23 cellular contexts compared by ENCODE assay signal in the genomic region with DNA sequence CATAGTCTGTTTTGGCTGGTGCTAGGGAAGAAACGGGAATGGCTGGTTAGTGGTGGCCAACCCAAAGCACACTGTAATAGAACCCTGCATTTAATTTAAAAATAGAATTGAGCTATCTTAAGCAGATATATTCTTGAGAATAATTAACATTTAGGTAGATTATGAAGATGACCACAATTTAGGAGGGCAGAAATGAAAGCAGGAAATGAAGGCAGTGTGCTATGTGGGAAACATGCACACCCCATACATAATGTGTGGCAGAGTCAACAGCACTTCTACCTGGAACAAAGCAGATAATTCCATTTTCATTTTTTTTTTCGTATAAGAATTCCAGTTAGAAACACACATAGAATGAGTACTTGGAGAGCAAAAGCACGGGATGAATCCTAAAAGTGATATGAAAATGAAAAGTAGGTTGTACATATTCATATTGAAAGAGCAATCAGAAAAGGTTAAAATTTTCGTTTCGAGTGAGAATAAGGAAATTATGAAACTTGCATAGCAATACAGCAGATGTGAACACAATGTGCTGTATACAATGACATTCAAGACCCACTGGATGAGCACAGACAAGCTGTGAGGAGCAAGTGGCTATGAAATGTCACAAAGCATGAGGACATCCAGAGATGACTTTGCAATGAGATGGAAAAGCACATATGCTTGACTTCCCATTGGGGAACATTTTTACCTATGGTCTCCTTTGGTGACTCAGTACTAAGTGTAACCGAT.
DNase-seq lines count a peak whose midpoint lies in the region; ATAC-seq and TF ChIP-seq lines count a peak whose summit lies in the region.
"Had no signal": no experiment of that assay in that cellular context is flagged by ENCODE, and none has a peak within 500 bp of the region (broad histone marks: within the 10 kb centered on the region; RNA-seq: fewer than 3 reads in every experiment).

No MANE protein-coding gene starts in this region.

- H3K36me3 Mint-ChIP-seq in stimulated activated memory B cell treated with anti-CD40 and anti-IgM and Interleukin-4, amounts not matched to agents 10 μg/mL and 1 μg/mL and 100 μg/mL, for 72 hours: no peaks in the 10 kb centered on the region
- H3K36me3 Mint-ChIP-seq: natural killer cell had no signal

- DNase-seq in colonic mucosa (no peak), WERI-Rb-1 (no peak)
- no peak for DNase-seq in activated T-cell treated with anti-CD3 and anti-CD28 coated beads, Interleukin-2, amount 50 U/mL, for 48 hours
- DNase-seq: activated CD4-positive, alpha-beta T cell treated with anti-CD3 and anti-CD28 coated beads, Interleukin-2, amount 50 U/mL, for 4 hours; activated CD8-positive, alpha-beta memory T cell treated with anti-CD3 and anti-CD28 coated beads, Interleukin-2, amount 50 U/mL, for 4 hours; activated effector memory CD4-positive, alpha-beta T cell treated with anti-CD3 and anti-CD28 coated beads, Interleukin-2, amount 50 U/mL, for 16 hours; DMS 273 treated with DMSO at 0.1 percent for 48 hours; effector memory CD8-positive, alpha-beta T cell; hypothalamus; left ventricle myocardium superior; midbrain; natural killer cell; NCI-H69; SK-N-SH; substantia nigra had no signal

- H3K27me3 ChIP-seq in colonic mucosa (no peaks in the 10 kb centered on the region), WERI-Rb-1 (ENCODE audit: insufficient read depth, low read depth, severe bottlenecking) (no peaks in the 10 kb centered on the region)

- TF ChIP-seq CTCF in colonic mucosa (IDR thresholded peaks at IDR 0.05) (no peak), WERI-Rb-1 (IDR thresholded peaks at IDR 0.05; ENCODE audit: low read depth, low read length) (no peak)

- H3K4me3 ChIP-seq in colonic mucosa: no peak overlapping the region
- no peak overlapping the region for H3K4me3 ChIP-seq in WERI-Rb-1 (ENCODE audit: low read depth, low read length)

- H3K27ac ChIP-seq in colonic mucosa: no peak overlapping the region
- H3K27ac ChIP-seq in WERI-Rb-1: no peak overlapping the region
- H3K27ac ChIP-seq: KMS-11, RWPE1 had no signal

- no peak overlapping the region for H3K9ac ChIP-seq in colonic mucosa (ENCODE audit: low read depth in 2 of 2, low read length in 2 of 2)
- H3K9ac ChIP-seq: KMS-11, SK-N-SH had no signal

- no peaks in the 10 kb centered on the region for H3K9me3 Mint-ChIP-seq in stimulated activated memory B cell treated with anti-CD40 and anti-IgM and Interleukin-4, amounts not matched to agents 10 μg/mL and 1 μg/mL and 100 μg/mL, for 72 hours
- H3K9me3 Mint-ChIP-seq: effector memory CD8-positive, alpha-beta T cell; natural killer cell; T-helper 2 cell treated with Interferon-gamma antibody and Interleukin-4, amounts not matched to agents 5 μg/mL and 100 μg/mL, for 36 hours had no signal

- peaks cover 5% of the 10 kb centered on the region for H3K4me1 Mint-ChIP-seq in stimulated activated memory B cell treated with anti-CD40 and anti-IgM and Interleukin-4, amounts not matched to agents 10 μg/mL and 1 μg/mL and 100 μg/mL, for 72 hours
- H3K4me1 Mint-ChIP-seq: natural killer cell had no signal

- no peak overlapping the region for H3K27ac Mint-ChIP-seq in stimulated activated memory B cell treated with anti-CD40 and anti-IgM and Interleukin-4, amounts not matched to agents 10 μg/mL and 1 μg/mL and 100 μg/mL, for 72 hours
- H3K27ac Mint-ChIP-seq: effector memory CD8-positive, alpha-beta T cell; natural killer cell; T-helper 2 cell treated with Interferon-gamma antibody and Interleukin-4, amounts not matched to agents 5 μg/mL and 100 μg/mL, for 36 hours had no signal

- ATAC-seq in GM18868 (IDR thresholded peaks at IDR 0.05; ENCODE audit: unreplicated experiment) (peak; percentile 48), GM19463 (IDR thresholded peaks at IDR 0.05; ENCODE audit: unreplicated experiment) (peak; percentile 77), HG02973 (IDR thresholded peaks at IDR 0.05; ENCODE audit: unreplicated experiment) (peak; percentile 59)
- ATAC-seq in stimulated activated memory B cell treated with anti-CD40 and anti-IgM and Interleukin-4, amounts not matched to agents 10 μg/mL and 1 μg/mL and 100 μg/mL, for 72 hours: peak; percentile 67
- ATAC-seq: effector memory CD8-positive, alpha-beta T cell; esophagus mucosa; left ventricle myocardium superior; natural killer cell had no signal

- H3K36me3 ChIP-seq in colonic mucosa: no peaks in the 10 kb centered on the region
- H3K36me3 ChIP-seq in WERI-Rb-1: no peaks in the 10 kb centered on the region

- H3K4me1 ChIP-seq in colonic mucosa: no peaks in the 10 kb centered on the region

- H3K9me3 ChIP-seq in colonic mucosa (no peaks in the 10 kb centered on the region), WERI-Rb-1 (ENCODE audit: severe bottlenecking) (no peaks in the 10 kb centered on the region)
- H3K9me3 ChIP-seq: SK-N-SH had no signal

- peaks cover 29% of the 10 kb centered on the region for H3K27me3 Mint-ChIP-seq in stimulated activated memory B cell treated with anti-CD40 and anti-IgM and Interleukin-4, amounts not matched to agents 10 μg/mL and 1 μg/mL and 100 μg/mL, for 72 hours

- intact Hi-C loops in colonic mucosa (cut with DNase I): no loop called here

- H3K4me3 Mint-ChIP-seq in stimulated activated memory B cell treated with anti-CD40 and anti-IgM and Interleukin-4, amounts not matched to agents 10 μg/mL and 1 μg/mL and 100 μg/mL, for 72 hours: no peak overlapping the region
- H3K4me3 Mint-ChIP-seq: effector memory CD8-positive, alpha-beta T cell; natural killer cell; T-helper 2 cell treated with Interferon-gamma antibody and Interleukin-4, amounts not matched to agents 5 μg/mL and 100 μg/mL, for 36 hours had no signal
